ENCODE assay signal across 1 cellular context in the genomic region with DNA sequence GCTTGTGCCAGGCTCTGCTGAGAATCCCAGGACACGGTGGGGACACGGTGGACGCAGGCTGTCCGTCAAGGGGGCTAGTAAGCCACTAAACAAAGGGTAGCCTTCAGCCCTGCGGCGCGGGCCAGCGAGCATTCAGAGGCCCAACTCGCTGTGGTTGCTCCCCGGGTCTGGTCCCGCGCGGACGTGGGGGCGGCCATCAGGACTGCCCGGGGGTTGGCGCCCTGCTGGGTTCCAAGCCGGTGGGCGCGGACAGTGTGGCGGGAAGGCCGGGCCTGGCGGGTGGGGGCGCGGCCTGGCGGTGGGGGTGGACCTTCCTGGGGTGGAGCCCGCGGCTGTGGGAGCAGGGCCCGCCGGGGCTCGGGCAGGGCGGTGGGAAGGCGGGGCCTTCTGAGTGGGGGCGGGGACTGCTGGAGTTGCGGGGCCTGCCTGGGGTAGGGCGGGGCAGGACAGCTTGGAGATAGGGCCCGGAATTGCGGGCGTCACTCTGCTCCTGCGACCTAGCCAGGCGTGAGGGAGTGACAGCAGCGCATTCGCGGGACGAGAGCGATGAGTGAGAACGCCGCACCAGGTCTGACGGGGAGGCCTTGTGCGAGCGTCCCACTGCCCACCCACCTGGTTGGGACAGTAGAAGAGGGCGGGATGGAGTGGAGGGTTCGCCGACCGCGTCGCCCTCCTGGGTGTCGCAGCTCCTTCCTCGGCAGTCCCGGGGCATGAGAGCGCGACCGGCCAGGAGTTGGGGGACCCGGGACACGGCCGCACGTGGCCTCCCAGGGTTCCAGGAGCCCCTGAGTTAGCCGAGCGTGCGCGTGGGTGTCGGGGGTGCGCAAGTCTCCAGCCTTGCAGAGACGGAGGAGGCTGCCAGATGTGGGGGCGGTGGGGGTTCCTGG.
TF ChIP-seq lines count a peak whose summit lies in the region.

A gene with protein sequence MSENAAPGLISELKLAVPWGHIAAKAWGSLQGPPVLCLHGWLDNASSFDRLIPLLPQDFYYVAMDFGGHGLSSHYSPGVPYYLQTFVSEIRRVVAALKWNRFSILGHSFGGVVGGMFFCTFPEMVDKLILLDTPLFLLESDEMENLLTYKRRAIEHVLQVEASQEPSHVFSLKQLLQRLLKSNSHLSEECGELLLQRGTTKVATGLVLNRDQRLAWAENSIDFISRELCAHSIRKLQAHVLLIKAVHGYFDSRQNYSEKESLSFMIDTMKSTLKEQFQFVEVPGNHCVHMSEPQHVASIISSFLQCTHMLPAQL (plus strand): TSS at position 482 of the 887 bp plus-strand sequence. CDS start 65 bp downstream, at position 547.

TF ChIP-seq in WTC11, 78 proteins besides CTCF, POLR2A, EP300 and RAD21 (continued from another document):
- TF ChIP-seq, protein P1, sequence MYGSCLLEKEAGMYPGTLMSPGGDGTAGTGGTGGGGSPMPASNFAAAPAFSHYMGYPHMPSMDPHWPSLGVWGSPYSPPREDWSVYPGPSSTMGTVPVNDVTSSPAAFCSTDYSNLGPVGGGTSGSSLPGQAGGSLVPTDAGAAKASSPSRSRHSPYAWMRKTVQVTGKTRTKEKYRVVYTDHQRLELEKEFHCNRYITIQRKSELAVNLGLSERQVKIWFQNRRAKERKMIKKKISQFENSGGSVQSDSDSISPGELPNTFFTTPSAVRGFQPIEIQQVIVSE (CRISPR knock-in tag; IDR thresholded peaks at IDR 0.05; ENCODE audit: borderline replicate concordance): no peak
- TF ChIP-seq, protein P2, sequence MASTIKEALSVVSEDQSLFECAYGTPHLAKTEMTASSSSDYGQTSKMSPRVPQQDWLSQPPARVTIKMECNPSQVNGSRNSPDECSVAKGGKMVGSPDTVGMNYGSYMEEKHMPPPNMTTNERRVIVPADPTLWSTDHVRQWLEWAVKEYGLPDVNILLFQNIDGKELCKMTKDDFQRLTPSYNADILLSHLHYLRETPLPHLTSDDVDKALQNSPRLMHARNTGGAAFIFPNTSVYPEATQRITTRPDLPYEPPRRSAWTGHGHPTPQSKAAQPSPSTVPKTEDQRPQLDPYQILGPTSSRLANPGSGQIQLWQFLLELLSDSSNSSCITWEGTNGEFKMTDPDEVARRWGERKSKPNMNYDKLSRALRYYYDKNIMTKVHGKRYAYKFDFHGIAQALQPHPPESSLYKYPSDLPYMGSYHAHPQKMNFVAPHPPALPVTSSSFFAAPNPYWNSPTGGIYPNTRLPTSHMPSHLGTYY (CRISPR knock-in tag; IDR thresholded peaks at IDR 0.05): no peak
- TF ChIP-seq GRHL2 (CRISPR knock-in tag; IDR thresholded peaks at IDR 0.05; ENCODE audit: insufficient replicate concordance, severe bottlenecking) (no peak), PRRX2 (CRISPR knock-in tag; IDR thresholded peaks at IDR 0.05) (no peak; the same call in 1 of the 2 replicates), OVOL2 (CRISPR knock-in tag; IDR thresholded peaks at IDR 0.05; ENCODE audit: borderline replicate concordance) (no peak), TP53 (CRISPR knock-in tag; IDR thresholded peaks at IDR 0.05) (no peak), TCF7 (CRISPR knock-in tag; IDR thresholded peaks at IDR 0.05; ENCODE audit: low read depth) (peak; percentile 59; the same call in 1 of the 2 replicates), ZNF138 (CRISPR knock-in tag; conservative IDR thresholded peaks at IDR 0.05) (peak; percentile 62; the same call in 1 of the 2 replicates), CREM (CRISPR knock-in tag; IDR thresholded peaks at IDR 0.05) (no peak), MYBL2 (CRISPR knock-in tag; IDR thresholded peaks at IDR 0.05) (peak; percentile 90; the same call in 1 of the 2 replicates), MXD4 (CRISPR knock-in tag; IDR thresholded peaks at IDR 0.05; ENCODE audit: borderline replicate concordance) (no peak), SMAD3 (CRISPR knock-in tag; IDR thresholded peaks at IDR 0.05; ENCODE audit: borderline replicate concordance) (no peak), SOX15 (CRISPR knock-in tag; IDR thresholded peaks at IDR 0.05) (no peak), ZNF416 (CRISPR knock-in tag; IDR thresholded peaks at IDR 0.05) (no peak), NR1H2 (CRISPR knock-in tag; IDR thresholded peaks at IDR 0.05) (no peak), NFE2L1 (CRISPR knock-in tag; IDR thresholded peaks at IDR 0.05) (peak; percentile 62), HMGA2 (CRISPR knock-in tag; IDR thresholded peaks at IDR 0.05) (no peak), GTF2I (CRISPR knock-in tag; conservative IDR thresholded peaks at IDR 0.05) (no peak)
- TF ChIP-seq, protein P3, sequence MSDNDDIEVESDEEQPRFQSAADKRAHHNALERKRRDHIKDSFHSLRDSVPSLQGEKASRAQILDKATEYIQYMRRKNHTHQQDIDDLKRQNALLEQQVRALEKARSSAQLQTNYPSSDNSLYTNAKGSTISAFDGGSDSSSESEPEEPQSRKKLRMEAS (CRISPR knock-in tag; IDR thresholded peaks at IDR 0.05): peak; percentile 44; the same call in 1 of the 2 replicates
- TF ChIP-seq, protein P4, sequence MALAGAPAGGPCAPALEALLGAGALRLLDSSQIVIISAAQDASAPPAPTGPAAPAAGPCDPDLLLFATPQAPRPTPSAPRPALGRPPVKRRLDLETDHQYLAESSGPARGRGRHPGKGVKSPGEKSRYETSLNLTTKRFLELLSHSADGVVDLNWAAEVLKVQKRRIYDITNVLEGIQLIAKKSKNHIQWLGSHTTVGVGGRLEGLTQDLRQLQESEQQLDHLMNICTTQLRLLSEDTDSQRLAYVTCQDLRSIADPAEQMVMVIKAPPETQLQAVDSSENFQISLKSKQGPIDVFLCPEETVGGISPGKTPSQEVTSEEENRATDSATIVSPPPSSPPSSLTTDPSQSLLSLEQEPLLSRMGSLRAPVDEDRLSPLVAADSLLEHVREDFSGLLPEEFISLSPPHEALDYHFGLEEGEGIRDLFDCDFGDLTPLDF (CRISPR knock-in tag; IDR thresholded peaks at IDR 0.05): peak; percentile 12; the same call in 1 of the 2 replicates
- TF ChIP-seq, protein P5, sequence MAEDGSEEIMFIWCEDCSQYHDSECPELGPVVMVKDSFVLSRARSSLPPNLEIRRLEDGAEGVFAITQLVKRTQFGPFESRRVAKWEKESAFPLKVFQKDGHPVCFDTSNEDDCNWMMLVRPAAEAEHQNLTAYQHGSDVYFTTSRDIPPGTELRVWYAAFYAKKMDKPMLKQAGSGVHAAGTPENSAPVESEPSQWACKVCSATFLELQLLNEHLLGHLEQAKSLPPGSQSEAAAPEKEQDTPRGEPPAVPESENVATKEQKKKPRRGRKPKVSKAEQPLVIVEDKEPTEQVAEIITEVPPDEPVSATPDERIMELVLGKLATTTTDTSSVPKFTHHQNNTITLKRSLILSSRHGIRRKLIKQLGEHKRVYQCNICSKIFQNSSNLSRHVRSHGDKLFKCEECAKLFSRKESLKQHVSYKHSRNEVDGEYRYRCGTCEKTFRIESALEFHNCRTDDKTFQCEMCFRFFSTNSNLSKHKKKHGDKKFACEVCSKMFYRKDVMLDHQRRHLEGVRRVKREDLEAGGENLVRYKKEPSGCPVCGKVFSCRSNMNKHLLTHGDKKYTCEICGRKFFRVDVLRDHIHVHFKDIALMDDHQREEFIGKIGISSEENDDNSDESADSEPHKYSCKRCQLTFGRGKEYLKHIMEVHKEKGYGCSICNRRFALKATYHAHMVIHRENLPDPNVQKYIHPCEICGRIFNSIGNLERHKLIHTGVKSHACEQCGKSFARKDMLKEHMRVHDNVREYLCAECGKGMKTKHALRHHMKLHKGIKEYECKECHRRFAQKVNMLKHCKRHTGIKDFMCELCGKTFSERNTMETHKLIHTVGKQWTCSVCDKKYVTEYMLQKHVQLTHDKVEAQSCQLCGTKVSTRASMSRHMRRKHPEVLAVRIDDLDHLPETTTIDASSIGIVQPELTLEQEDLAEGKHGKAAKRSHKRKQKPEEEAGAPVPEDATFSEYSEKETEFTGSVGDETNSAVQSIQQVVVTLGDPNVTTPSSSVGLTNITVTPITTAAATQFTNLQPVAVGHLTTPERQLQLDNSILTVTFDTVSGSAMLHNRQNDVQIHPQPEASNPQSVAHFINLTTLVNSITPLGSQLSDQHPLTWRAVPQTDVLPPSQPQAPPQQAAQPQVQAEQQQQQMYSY (CRISPR knock-in tag; IDR thresholded peaks at IDR 0.05): no peak
- TF ChIP-seq, protein P6, sequence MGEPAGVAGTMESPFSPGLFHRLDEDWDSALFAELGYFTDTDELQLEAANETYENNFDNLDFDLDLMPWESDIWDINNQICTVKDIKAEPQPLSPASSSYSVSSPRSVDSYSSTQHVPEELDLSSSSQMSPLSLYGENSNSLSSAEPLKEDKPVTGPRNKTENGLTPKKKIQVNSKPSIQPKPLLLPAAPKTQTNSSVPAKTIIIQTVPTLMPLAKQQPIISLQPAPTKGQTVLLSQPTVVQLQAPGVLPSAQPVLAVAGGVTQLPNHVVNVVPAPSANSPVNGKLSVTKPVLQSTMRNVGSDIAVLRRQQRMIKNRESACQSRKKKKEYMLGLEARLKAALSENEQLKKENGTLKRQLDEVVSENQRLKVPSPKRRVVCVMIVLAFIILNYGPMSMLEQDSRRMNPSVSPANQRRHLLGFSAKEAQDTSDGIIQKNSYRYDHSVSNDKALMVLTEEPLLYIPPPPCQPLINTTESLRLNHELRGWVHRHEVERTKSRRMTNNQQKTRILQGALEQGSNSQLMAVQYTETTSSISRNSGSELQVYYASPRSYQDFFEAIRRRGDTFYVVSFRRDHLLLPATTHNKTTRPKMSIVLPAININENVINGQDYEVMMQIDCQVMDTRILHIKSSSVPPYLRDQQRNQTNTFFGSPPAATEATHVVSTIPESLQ (CRISPR knock-in tag; IDR thresholded peaks at IDR 0.05): no peak
- TF ChIP-seq, protein P7, sequence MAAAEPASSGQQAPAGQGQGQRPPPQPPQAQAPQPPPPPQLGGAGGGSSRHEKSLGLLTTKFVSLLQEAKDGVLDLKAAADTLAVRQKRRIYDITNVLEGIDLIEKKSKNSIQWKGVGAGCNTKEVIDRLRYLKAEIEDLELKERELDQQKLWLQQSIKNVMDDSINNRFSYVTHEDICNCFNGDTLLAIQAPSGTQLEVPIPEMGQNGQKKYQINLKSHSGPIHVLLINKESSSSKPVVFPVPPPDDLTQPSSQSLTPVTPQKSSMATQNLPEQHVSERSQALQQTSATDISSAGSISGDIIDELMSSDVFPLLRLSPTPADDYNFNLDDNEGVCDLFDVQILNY (CRISPR knock-in tag; IDR thresholded peaks at IDR 0.05): peak; percentile 93
